ENCODE assay signal across 10 cellular contexts in genomic region chr6:149059557-149059956, GRCh38.
DNase-seq lines count a peak whose midpoint lies in the region; ATAC-seq and TF ChIP-seq lines count a peak whose summit lies in the region.
"Had no signal": no experiment of that assay in that cellular context is flagged by ENCODE, and none has a peak within 500 bp of the region (broad histone marks: within the 10 kb centered on the region; RNA-seq: fewer than 3 reads in every experiment).

No MANE protein-coding gene starts in this region.

- DNase-seq in GM23338 (ENCODE audit: low spot score) (no peak), mesothelial cell of epicardium (ENCODE audit: low spot score in 2 of 2, unreplicated experiment in 2 of 2) (no peak), ecto neural progenitor cell (ENCODE audit: low spot score) (no peak), NCI-H1930 (lab: John Stamatoyannopoulos, UW) (no peak)
- DNase-seq in activated T-helper 2 cell treated with anti-CD3 and anti-CD28 coated beads, Interferon-gamma antibody, Interleukin-2, Interleukin-4, amounts not matched to agents 10 μg/mL and 5 μg/mL and 100 μg/mL, durations not matched to agents 14 hours and 24 hours and 36 hours (ENCODE audit: low spot score) = no peak
- DNase-seq: Caco-2, NCI-H2081 treated with DMSO at 0.1 percent for 48 hours had no signal

- TF ChIP-seq CTCF in C4-2B (conservative IDR thresholded peaks at IDR 0.05) (no peak), GM23338 (conservative IDR thresholded peaks at IDR 0.05; ENCODE audit: low read depth in 2 of 2) (no peak), mesothelial cell of epicardium (IDR thresholded peaks at IDR 0.05; ENCODE audit: unreplicated experiment) (no peak)

- H2AFZ ChIP-seq in GM23338 = no peak overlapping the region

- H4K20me1 ChIP-seq in GM23338 (replicated peaks; ENCODE audit: insufficient read depth) = no peaks in the 10 kb centered on the region

- no peaks in the 10 kb centered on the region for H3F3A ChIP-seq in GM23338 (replicated peaks; ENCODE audit: low read depth)

- ATAC-seq in GM23338 = peak; percentile 49
- ATAC-seq in HG02588 (IDR thresholded peaks at IDR 0.05; ENCODE audit: unreplicated experiment) = no peak
- no peak for ATAC-seq in GM21381 (IDR thresholded peaks at IDR 0.05; ENCODE audit: unreplicated experiment)

- H3K36me3 Mint-ChIP-seq in GM23338 (ENCODE audit: low read depth) (no peaks in the 10 kb centered on the region), mesothelial cell of epicardium (no peaks in the 10 kb centered on the region)
- H3K36me3 Mint-ChIP-seq in activated T-helper 2 cell treated with anti-CD3 and anti-CD28 coated beads, Interferon-gamma antibody, Interleukin-2, Interleukin-4, amounts not matched to agents 10 μg/mL and 5 μg/mL and 100 μg/mL, durations not matched to agents 14 hours and 24 hours and 36 hours (ENCODE audit: low read depth) = peaks cover 3% of the 10 kb centered on the region

- H3K27me3 Mint-ChIP-seq in GM23338 (ENCODE audit: insufficient read depth, low read depth, poor library complexity) = peaks cover 4% of the 10 kb centered on the region
- H3K27me3 Mint-ChIP-seq in activated T-helper 2 cell treated with anti-CD3 and anti-CD28 coated beads, Interferon-gamma antibody, Interleukin-2, Interleukin-4, amounts not matched to agents 10 μg/mL and 5 μg/mL and 100 μg/mL, durations not matched to agents 14 hours and 24 hours and 36 hours (ENCODE audit: low read depth) = no peaks in the 10 kb centered on the region
- H3K27me3 Mint-ChIP-seq in mesothelial cell of epicardium (ENCODE audit: low read depth) = no peaks in the 10 kb centered on the region

- peaks cover 31% of the 10 kb centered on the region for H3K4me1 Mint-ChIP-seq in GM23338
- H3K4me1 Mint-ChIP-seq in activated T-helper 2 cell treated with anti-CD3 and anti-CD28 coated beads, Interferon-gamma antibody, Interleukin-2, Interleukin-4, amounts not matched to agents 10 μg/mL and 5 μg/mL and 100 μg/mL, durations not matched to agents 14 hours and 24 hours and 36 hours (ENCODE audit: low read depth) = peaks cover 68% of the 10 kb centered on the region
- peaks cover 43% of the 10 kb centered on the region for H3K4me1 Mint-ChIP-seq in mesothelial cell of epicardium

- no peak overlapping the region for H3K4me3 ChIP-seq in GM23338

- H3K4me3 Mint-ChIP-seq in GM23338 (no peak overlapping the region), mesothelial cell of epicardium (no peak overlapping the region)
- no peak overlapping the region for H3K4me3 Mint-ChIP-seq in activated T-helper 2 cell treated with anti-CD3 and anti-CD28 coated beads, Interferon-gamma antibody, Interleukin-2, Interleukin-4, amounts not matched to agents 10 μg/mL and 5 μg/mL and 100 μg/mL, durations not matched to agents 14 hours and 24 hours and 36 hours (ENCODE audit: low read depth)

- H3K9me3 Mint-ChIP-seq in GM23338 (no peaks in the 10 kb centered on the region), mesothelial cell of epicardium (no peaks in the 10 kb centered on the region)
- no peaks in the 10 kb centered on the region for H3K9me3 Mint-ChIP-seq in activated T-helper 2 cell treated with anti-CD3 and anti-CD28 coated beads, Interferon-gamma antibody, Interleukin-2, Interleukin-4, amounts not matched to agents 10 μg/mL and 5 μg/mL and 100 μg/mL, durations not matched to agents 14 hours and 24 hours and 36 hours

- intact Hi-C loops in activated T-helper 2 cell treated with anti-CD3 and anti-CD28 coated beads, Interferon-gamma antibody, Interleukin-2, Interleukin-4, amounts not matched to agents 10 μg/mL and 5 μg/mL and 100 μg/mL, durations not matched to agents 14 hours and 24 hours and 36 hours (cut with micrococcal nuclease) = no loop called here

- no peaks in the 10 kb centered on the region for H3K27me3 ChIP-seq in GM23338 (ENCODE audit: insufficient read depth)

- no peaks in the 10 kb centered on the region for H3K9me2 ChIP-seq in GM23338 (ENCODE audit: insufficient read depth)

- no peaks in the 10 kb centered on the region for H3K36me3 ChIP-seq in GM23338 (ENCODE audit: insufficient read depth)

- no peaks in the 10 kb centered on the region for H3K79me2 ChIP-seq in GM23338 (replicated peaks; ENCODE audit: insufficient read depth)

- peaks cover 6% of the 10 kb centered on the region; the same call in 1 of the 2 replicates for H3K4me1 ChIP-seq in GM23338 (ENCODE audit: insufficient read depth)

- H3K27ac Mint-ChIP-seq in GM23338 (peak overlapping the region; percentile 67; the same call in 1 of the 2 replicates), mesothelial cell of epicardium (peak overlapping the region; percentile 50)
- H3K27ac Mint-ChIP-seq in activated T-helper 2 cell treated with anti-CD3 and anti-CD28 coated beads, Interferon-gamma antibody, Interleukin-2, Interleukin-4, amounts not matched to agents 10 μg/mL and 5 μg/mL and 100 μg/mL, durations not matched to agents 14 hours and 24 hours and 36 hours = peak overlapping the region; percentile 88

- H3K27ac ChIP-seq in C4-2B (peak overlapping the region; percentile 83), GM23338 (ENCODE audit: low read depth) (peak overlapping the region; percentile 42; the same call in 1 of the 2 replicates)

- no peak overlapping the region for H3K4me2 ChIP-seq in GM23338

TF ChIP-seq in GM23338, 12 proteins besides CTCF, POLR2A, EP300 and RAD21 (continues in another document):
- TF ChIP-seq ZNF114 (CRISPR knock-in tag; IDR thresholded peaks at IDR 0.05) = no peak
- no peak for TF ChIP-seq JUNB (IDR thresholded peaks at IDR 0.05; ENCODE audit: unreplicated experiment)
- no peak for TF ChIP-seq CREB1 (CRISPR knock-in tag; IDR thresholded peaks at IDR 0.05; ENCODE audit: low read depth)
- TF ChIP-seq NANOG (IDR thresholded peaks at IDR 0.05; ENCODE audit: borderline replicate concordance) = no peak
- no peak for TF ChIP-seq EZH2 (IDR thresholded peaks at IDR 0.05; ENCODE audit: low read depth, unreplicated experiment)
- TF ChIP-seq REST (IDR thresholded peaks at IDR 0.05; ENCODE audit: unreplicated experiment) = no peak
